In genomic region chr5:126744842-126745241, GRCh38 we compare ENCODE assay signal across 20 cellular contexts. TPM values are rescaled to one million over a fixed set of nuclear protein-coding genes. Genes with fewer than 3 reads are reported as not detected.
DNase-seq lines count a peak whose midpoint lies in the region; ATAC-seq and TF ChIP-seq lines count a peak whose summit lies in the region.
"Had no signal": no experiment of that assay in that cellular context is flagged by ENCODE, and none has a peak within 500 bp of the region (broad histone marks: within the 10 kb centered on the region; RNA-seq: fewer than 3 reads in every experiment).

No MANE protein-coding gene starts in this region.

- H3K4me1 ChIP-seq in cardiac muscle cell (ENCODE audit: low read depth) (peaks cover 23% of the 10 kb centered on the region), heart left ventricle (peaks cover 0 to 13% (median 0%) of the 10 kb centered on the region in 12 donors), Panc1 (ENCODE audit: control insufficient read depth, insufficient read depth, low read length) (peaks cover 24% of the 10 kb centered on the region)
- H3K4me1 ChIP-seq: BE2C had no signal

- intact Hi-C loops in heart left ventricle (cut with DNase I): no loop called here
- intact Hi-C loops in Panc1 (cut with micrococcal nuclease; ENCODE audit: unreplicated experiment): no loop called here

- no peaks in the 10 kb centered on the region for H3K36me3 Mint-ChIP-seq in mesothelial cell of epicardium

- BruUV-seq in Panc1 (replicated peaks; lab: Mats Ljungman, UMichigan): no TSS peak

- in situ Hi-C loops in Panc1 (cut with HindIII; ENCODE audit: low pct_unique_long_range_greater_than_20kb, low sequenced_read_pairs): no loop called here

- no peak for ATAC-seq in heart left ventricle
- 0 out of 2 replicates have a peak, but pooled peaks have one; percentile 33 for ATAC-seq in Panc1
- ATAC-seq: A549, Right ventricle myocardium inferior had no signal

- no peak for DNase-seq in cardiac muscle cell (ENCODE audit: low read depth in 1 of 2, low spot score in 1 of 2)
- DNase-seq in heart left ventricle: no peak
- no peak for DNase-seq in Panc1 (ENCODE audit: low read depth, low spot score)
- DNase-seq in mesothelial cell of epicardium (ENCODE audit: low spot score in 2 of 2, unreplicated experiment in 2 of 2): no peak
- no peak for DNase-seq in NCI-H2107 (lab: John Stamatoyannopoulos, UW)
- DNase-seq in DMS 273 treated with DMSO at 0.1 percent for 48 hours (lab: John Stamatoyannopoulos, UW): no peak
- no peak for DNase-seq in NOMO-1 (lab: John Stamatoyannopoulos, UW; ENCODE audit: unreplicated experiment in 2 of 2)
- DNase-seq: BE2C; DMS79; H7; HFFc6; MM.1S; NCI-H1092 treated with DMSO at 0.1 percent for 48 hours; NCI-H1436 treated with DMSO at 0.1 percent for 48 hours; NCI-H510A treated with DMSO at 0.1 percent for 48 hours; NCI-H774; NK-92 treated with Interleukin-12 subunit alpha and Interleukin-12 subunit beta, amount 100 ng/mL, for 24 hours had no signal

- TF ChIP-seq POLR2A in heart left ventricle (IDR thresholded peaks at IDR 0.05): no peak

- no peak overlapping the region for H3K4me3 Mint-ChIP-seq in mesothelial cell of epicardium
- H3K4me3 Mint-ChIP-seq: HFFc6 had no signal

- H3K27ac ChIP-seq in cardiac muscle cell (peak overlapping the region; percentile 75), heart left ventricle (no peak overlapping the region), Panc1 (ENCODE audit: low read length) (no peak overlapping the region; the same call in 1 of the 2 replicates)
- H3K27ac ChIP-seq: A549, SJSA1 had no signal

- H3K4me1 Mint-ChIP-seq in mesothelial cell of epicardium: peaks cover 20% of the 10 kb centered on the region

- H3K36me3 ChIP-seq in cardiac muscle cell (no peaks in the 10 kb centered on the region), heart left ventricle (no peaks in the 10 kb centered on the region), Panc1 (ENCODE audit: control insufficient read depth, insufficient read depth, low read length) (no peaks in the 10 kb centered on the region)
- H3K36me3 ChIP-seq: BE2C, SJSA1 had no signal

- 72 to 88% (median 79%) methylated on average over 2 of the region's 2 CpGs for WGBS in heart left ventricle, 4 donors

- CTCF ChIA-PET in Panc1 (lab: Charles Lee): no interaction called here

- H3K27ac Mint-ChIP-seq in mesothelial cell of epicardium: peak overlapping the region; percentile 77
- H3K27ac Mint-ChIP-seq: HFFc6 had no signal

- no peaks in the 10 kb centered on the region for H3K9me3 Mint-ChIP-seq in mesothelial cell of epicardium
- H3K9me3 Mint-ChIP-seq: HFFc6 had no signal

- no peak for TF ChIP-seq CTCF in cardiac muscle cell (IDR thresholded peaks at IDR 0.05; ENCODE audit: low read depth, low read length)
- TF ChIP-seq CTCF in heart left ventricle (IDR thresholded peaks at IDR 0.05): no peak
- TF ChIP-seq CTCF in Panc1 (IDR thresholded peaks at IDR 0.05): no peak
- no peak for TF ChIP-seq CTCF in mesothelial cell of epicardium (IDR thresholded peaks at IDR 0.05; ENCODE audit: unreplicated experiment)

- H3K9me3 ChIP-seq in cardiac muscle cell (ENCODE audit: low read depth) (no peaks in the 10 kb centered on the region), heart left ventricle (no peaks in the 10 kb centered on the region), Panc1 (ENCODE audit: control insufficient read depth, insufficient read depth, low read depth, low read length) (no peaks in the 10 kb centered on the region)
- H3K9me3 ChIP-seq: A549, BE2C, SJSA1 had no signal

- H3K4me3 ChIP-seq in cardiac muscle cell (no peak overlapping the region), heart left ventricle (no peak overlapping the region), Panc1 (ENCODE audit: low read depth in 2 of 2, low read length in 2 of 2) (no peak overlapping the region)
- H3K4me3 ChIP-seq: A549, SJSA1 had no signal

- no peaks in the 10 kb centered on the region for H3K27me3 ChIP-seq in cardiac muscle cell
- peaks cover 0 to 3% (median 0%) of the 10 kb centered on the region in 9 donors for H3K27me3 ChIP-seq in heart left ventricle
- no peaks in the 10 kb centered on the region for H3K27me3 ChIP-seq in Panc1 (ENCODE audit: control insufficient read depth, insufficient read depth, low read length)
- H3K27me3 ChIP-seq: BE2C, SJSA1 had no signal

- no peaks in the 10 kb centered on the region for H3K27me3 Mint-ChIP-seq in mesothelial cell of epicardium (ENCODE audit: low read depth)

- POLR2A ChIA-PET in Panc1 (lab: Charles Lee): no interaction called here

RNA-seq across cellular contexts. Expression of gene LMNB1, which starts 32.1 kb away (rescaled TPM):
- total RNA-seq in cardiac muscle cell (115 and 186 TPM in 2 replicates), heart left ventricle (10 to 100 TPM in 1 of 9 donors, 1 to 10 TPM in 8; 1.3 to 27.8 (median 1.8) TPM), Panc1 (2021; ENCODE audit: unreplicated experiment) (122 TPM), mesothelial cell of epicardium (79.9 to 85.2 TPM (median 84.4 TPM) in 3 replicates)
- polyA plus RNA-seq in cardiac muscle cell (17.9 and 20.7 TPM in 2 replicates), heart left ventricle (1 to 10 TPM in 1 of 2 donors, under 1 TPM in 1; 0.27 to 1.9 TPM)
- 89.1 TPM for polyA plus RNA-seq in Panc1 (2012; ENCODE audit: insufficient read length)
